ENCODE assay signal across 8 cellular contexts in the genomic region with DNA sequence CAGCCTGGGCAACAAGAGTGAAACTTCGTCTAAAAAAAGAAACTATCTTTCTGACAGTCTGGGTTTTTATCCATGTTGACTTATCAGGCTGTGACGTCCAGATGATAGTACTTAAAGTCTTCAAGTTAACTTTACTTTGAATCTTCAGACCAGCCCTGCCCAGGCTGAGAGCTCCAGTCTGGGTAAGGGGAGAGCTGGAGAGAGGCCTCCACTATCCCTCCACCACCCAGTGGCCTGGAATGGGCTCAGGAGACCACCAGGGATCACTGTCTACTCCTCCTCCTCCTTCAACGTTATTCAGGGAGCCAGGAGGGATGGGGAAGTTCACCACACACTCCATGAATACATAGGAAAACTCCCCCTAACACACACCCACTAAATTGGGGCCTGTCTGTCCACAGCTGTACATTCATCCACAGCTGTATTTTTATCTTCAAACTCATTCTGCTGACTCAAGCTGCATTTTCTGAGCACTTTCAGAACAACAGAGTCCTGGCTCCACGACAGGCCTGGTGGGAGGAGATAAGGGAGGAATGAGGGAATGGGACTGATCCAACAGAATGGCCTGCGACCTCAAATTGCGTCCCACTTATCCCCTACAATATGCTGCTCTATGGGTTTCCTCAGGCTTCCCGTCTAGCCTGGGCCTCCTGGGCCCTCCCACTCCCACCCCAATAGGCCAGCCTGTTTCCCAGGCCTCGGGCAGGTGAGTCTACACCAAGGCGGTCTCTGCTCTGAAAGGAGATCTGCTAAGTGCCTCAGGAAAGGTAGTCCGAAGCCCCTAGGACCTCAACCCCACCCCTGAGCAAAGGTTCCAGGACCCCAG. TPM values are rescaled to one million over a fixed set of nuclear protein-coding genes. Genes with fewer than 3 reads are reported as not detected.
DNase-seq lines count a peak whose midpoint lies in the region; ATAC-seq and TF ChIP-seq lines count a peak whose summit lies in the region.

No MANE protein-coding gene starts in this region.

- no peaks in the 10 kb centered on the region for H3K9me3 ChIP-seq in HCT116 (ENCODE audit: control insufficient read depth in 1 of 2, insufficient read depth in 1 of 2, low read depth in 1 of 2, low read length in 2 of 2)
- no peaks in the 10 kb centered on the region for H3K9me3 ChIP-seq in parathyroid adenoma (ENCODE audit: control insufficient read depth, low read length)

- H4K20me1 ChIP-seq in HCT116 (ENCODE audit: insufficient read depth): no peaks in the 10 kb centered on the region

- CTCF ChIA-PET in HCT116 (lab: Charles Lee): interaction anchor here (1.0 to 2.4 kb wide), 4 partner anchors 9 to 33 kb away, joined by 4 to 12 read pairs (median 6); no protein-coding TSS in a partner anchor
- CTCF ChIA-PET in WTC11 (lab: Charles Lee): interaction anchor here (1.5 to 19.0 kb wide), 3 partner anchors 19 to 86 kb away, joined by 5 to 307 read pairs (median 12); no protein-coding TSS in a partner anchor
- CTCF ChIA-PET in activated CD4-positive, alpha-beta T cell treated with anti-CD3 and anti-CD28 coated beads for 36 hours (lab: Charles Lee): interaction anchor here (0.9 to 5.2 kb wide), 7 partner anchors 19 to 324 kb away, joined by 3 to 47 read pairs (median 4); no protein-coding TSS in a partner anchor

- no peak for TF ChIP-seq POLR2A in HCT116 (IDR thresholded peaks at IDR 0.05; ENCODE audit: borderline replicate concordance, extremely low read depth, insufficient read depth, insufficient read length)

- H3K4me2 ChIP-seq in HCT116 (ENCODE audit: low read length): peak overlapping the region; percentile 96
- H3K4me2 ChIP-seq in parathyroid adenoma (ENCODE audit: low read length): peak overlapping the region; percentile 69

- H3K4me1 ChIP-seq in HCT116 (ENCODE audit: control insufficient read depth in 1 of 2, insufficient read depth in 2 of 2, low read length in 2 of 2) (peaks cover 16 to 28% of the 10 kb centered on the region in 2 experiments), parathyroid adenoma (no peaks in the 10 kb centered on the region)

- TF ChIP-seq RAD21 in HCT116 (IDR thresholded peaks at IDR 0.05; ENCODE audit: low read depth): no peak

- peak overlapping the region; percentile 77 for H3K4me3 Mint-ChIP-seq in WTC11
- H3K4me3 Mint-ChIP-seq in activated CD4-positive, alpha-beta T cell treated with anti-CD3 and anti-CD28 coated beads for 36 hours: no peak overlapping the region

- BruUV-seq in HCT116 (replicated peaks; lab: Mats Ljungman, UMichigan): no TSS peak

- H3K4me3 ChIP-seq in HCT116 (replicated peaks in 1 of 2; ENCODE audit: low read depth in 1 of 2, low read length in 2 of 2): peak overlapping the region; percentile 64 to 78
- no peak overlapping the region for H3K4me3 ChIP-seq in parathyroid adenoma (ENCODE audit: low read depth, low read length)

- H3K9me2 ChIP-seq in HCT116 (ENCODE audit: insufficient read depth): no peaks in the 10 kb centered on the region

- H3K9me3 Mint-ChIP-seq in WTC11: no peaks in the 10 kb centered on the region
- H3K9me3 Mint-ChIP-seq in activated CD4-positive, alpha-beta T cell treated with anti-CD3 and anti-CD28 coated beads for 36 hours (ENCODE audit: low read depth): no peaks in the 10 kb centered on the region

- no peaks in the 10 kb centered on the region for H3K36me3 Mint-ChIP-seq in WTC11
- no peaks in the 10 kb centered on the region for H3K36me3 Mint-ChIP-seq in activated CD4-positive, alpha-beta T cell treated with anti-CD3 and anti-CD28 coated beads for 36 hours (ENCODE audit: low read depth)

- H3K27me3 Mint-ChIP-seq in WTC11 (ENCODE audit: low read depth): peaks cover 7% of the 10 kb centered on the region
- H3K27me3 Mint-ChIP-seq in activated CD4-positive, alpha-beta T cell treated with anti-CD3 and anti-CD28 coated beads for 36 hours: peaks cover 17% of the 10 kb centered on the region

- H3K4me1 Mint-ChIP-seq in WTC11: peaks cover 53% of the 10 kb centered on the region
- peaks cover 8% of the 10 kb centered on the region for H3K4me1 Mint-ChIP-seq in activated CD4-positive, alpha-beta T cell treated with anti-CD3 and anti-CD28 coated beads for 36 hours

- POLR2A ChIA-PET in HCT116 (lab: Charles Lee): no interaction called here
- POLR2A ChIA-PET in WTC11 (lab: Charles Lee): interaction anchor here (0.7 kb wide), 1 partner anchor 164 kb away, joined by 3 read pairs; no protein-coding TSS in a partner anchor
- POLR2A ChIA-PET in activated CD4-positive, alpha-beta T cell treated with anti-CD3 and anti-CD28 coated beads for 36 hours (lab: Charles Lee): interaction anchor here (0.7 kb wide), 1 partner anchor 71 kb away, joined by 3 read pairs; no protein-coding TSS in a partner anchor

- RAD21 ChIA-PET in HCT116 (lab: Charles Lee; ENCODE audit: low non-redundant PET in 1 of 2, low total read pairs in 2 of 2, uncharacterized antibody in 2 of 2, unreplicated experiment in 2 of 2): interaction anchor here in 1 of 2 experiments (0.5 kb wide), 1 partner anchor 24 kb away, joined by 3 read pairs; no protein-coding TSS in a partner anchor

- intact Hi-C loops in HCT116 (cut with micrococcal nuclease): no loop called here
- intact Hi-C loops in left cardiac atrium (cut with DNase I): no loop called here
- intact Hi-C loops in activated CD4-positive, alpha-beta T cell treated with anti-CD3 and anti-CD28 coated beads for 36 hours (cut with DNase I, micrococcal nuclease): no loop called here

- peak overlapping the region; percentile 72 for H3K9ac ChIP-seq in HCT116 (ENCODE audit: low read length)
- H3K9ac ChIP-seq in parathyroid adenoma: no peak overlapping the region

- DNase-seq in HCT116 (ENCODE audit: low read depth, low spot score) (no peak), WTC11 (ENCODE audit: low spot score) (no peak), left cardiac atrium (peak; percentile 39), NCI-H1694 (lab: John Stamatoyannopoulos, UW) (no peak)
- DNase-seq in activated CD4-positive, alpha-beta T cell treated with anti-CD3 and anti-CD28 coated beads for 36 hours: no peak

- H2AFZ ChIP-seq in HCT116 (ENCODE audit: low read depth, low read length, poor library complexity, severe bottlenecking) (no peak overlapping the region), parathyroid adenoma (no peak overlapping the region)

- no peak for TF ChIP-seq CTCF in HCT116 (IDR thresholded peaks at IDR 0.05 in 2 of 3, conservative IDR thresholded peaks at IDR 0.05 in 1 of 3; ENCODE audit: borderline replicate concordance in 1 of 3, insufficient read depth in 1 of 3, low read depth in 2 of 3, low read length in 2 of 3)
- no peak for TF ChIP-seq CTCF in WTC11 (IDR thresholded peaks at IDR 0.05)
- no peak for TF ChIP-seq CTCF in parathyroid adenoma (IDR thresholded peaks at IDR 0.05)

- H3K79me2 ChIP-seq in HCT116 (ENCODE audit: insufficient read depth, low read length): peaks cover 13% of the 10 kb centered on the region; the same call in 1 of the 2 replicates
- no peaks in the 10 kb centered on the region for H3K79me2 ChIP-seq in parathyroid adenoma

- H3K36me3 ChIP-seq in HCT116 (ENCODE audit: control insufficient read depth in 1 of 2, insufficient read depth in 2 of 2, low read length in 2 of 2) (no peaks in the 10 kb centered on the region), parathyroid adenoma (ENCODE audit: control insufficient read depth, insufficient read depth, low read length) (no peaks in the 10 kb centered on the region)

- ATAC-seq in HCT116 (no peak), WTC11 (peak; percentile 35), left cardiac atrium (peak; percentile 52 to 69), HG02970 (IDR thresholded peaks at IDR 0.05; ENCODE audit: low FRiP score, unreplicated experiment) (no peak), HG02623 (IDR thresholded peaks at IDR 0.05; ENCODE audit: unreplicated experiment) (no peak)
- ATAC-seq in activated CD4-positive, alpha-beta T cell treated with anti-CD3 and anti-CD28 coated beads for 36 hours: no peak

- H3K27ac ChIP-seq in HCT116 (ENCODE audit: low read depth, low read length) (peak overlapping the region; percentile 86; the same call in 1 of the 2 replicates), parathyroid adenoma (no peak overlapping the region)

- H3K27me3 ChIP-seq in HCT116 (ENCODE audit: insufficient read depth, low read length) (no peaks in the 10 kb centered on the region), parathyroid adenoma (ENCODE audit: control insufficient read depth, insufficient read depth, low read length) (no peaks in the 10 kb centered on the region)

- H3K27ac Mint-ChIP-seq in WTC11: no peak overlapping the region
- no peak overlapping the region for H3K27ac Mint-ChIP-seq in activated CD4-positive, alpha-beta T cell treated with anti-CD3 and anti-CD28 coated beads for 36 hours

TF ChIP-seq in HCT116, 20 proteins besides CTCF, POLR2A, EP300 and RAD21 (continues in another document):
- no peak for TF ChIP-seq POLR2AphosphoS5 (IDR thresholded peaks at IDR 0.05; ENCODE audit: low read depth, low read length)
- no peak for TF ChIP-seq YY1 (IDR thresholded peaks at IDR 0.05; ENCODE audit: extremely low read depth, insufficient replicate concordance, low read depth, low read length)
- TF ChIP-seq EGR1 (IDR thresholded peaks at IDR 0.05; ENCODE audit: low read depth): no peak

TF ChIP-seq in WTC11, 78 proteins besides CTCF, POLR2A, EP300 and RAD21 (continues in another document):
- no peak for TF ChIP-seq JUN (CRISPR knock-in tag; IDR thresholded peaks at IDR 0.05)
- no peak for TF ChIP-seq NFYB (CRISPR knock-in tag; conservative IDR thresholded peaks at IDR 0.05; ENCODE audit: low read depth)
- TF ChIP-seq, protein P1, sequence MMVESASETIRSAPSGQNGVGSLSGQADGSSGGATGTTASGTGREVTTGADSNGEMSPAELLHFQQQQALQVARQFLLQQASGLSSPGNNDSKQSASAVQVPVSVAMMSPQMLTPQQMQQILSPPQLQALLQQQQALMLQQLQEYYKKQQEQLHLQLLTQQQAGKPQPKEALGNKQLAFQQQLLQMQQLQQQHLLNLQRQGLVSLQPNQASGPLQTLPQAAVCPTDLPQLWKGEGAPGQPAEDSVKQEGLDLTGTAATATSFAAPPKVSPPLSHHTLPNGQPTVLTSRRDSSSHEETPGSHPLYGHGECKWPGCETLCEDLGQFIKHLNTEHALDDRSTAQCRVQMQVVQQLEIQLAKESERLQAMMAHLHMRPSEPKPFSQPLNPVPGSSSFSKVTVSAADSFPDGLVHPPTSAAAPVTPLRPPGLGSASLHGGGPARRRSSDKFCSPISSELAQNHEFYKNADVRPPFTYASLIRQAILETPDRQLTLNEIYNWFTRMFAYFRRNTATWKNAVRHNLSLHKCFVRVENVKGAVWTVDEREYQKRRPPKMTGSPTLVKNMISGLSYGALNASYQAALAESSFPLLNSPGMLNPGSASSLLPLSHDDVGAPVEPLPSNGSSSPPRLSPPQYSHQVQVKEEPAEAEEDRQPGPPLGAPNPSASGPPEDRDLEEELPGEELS (CRISPR knock-in tag; IDR thresholded peaks at IDR 0.05): no peak

RNA-seq across cellular contexts. Expression of a gene that starts 1.8 kb away (rescaled TPM):
- total RNA-seq in HCT116 (2021; ENCODE audit: unreplicated experiment) (12.3 TPM), WTC11 (2021) (14.8 to 15.2 TPM (median 15.0 TPM) in 3 replicates), left cardiac atrium (1 to 10 TPM; 1.3 to 3.3 TPM)
- polyA plus RNA-seq in HCT116 (2012): 11.4 and 12.6 TPM in 2 replicates
- total RNA-seq in activated CD4-positive, alpha-beta T cell treated with anti-CD3 and anti-CD28 coated beads for 36 hours: under 1 TPM; 0.32 to 0.53 TPM

RNA-seq across cellular contexts. Expression of a gene that starts 46.7 kb away (rescaled TPM):
- total RNA-seq in HCT116 (2021; ENCODE audit: unreplicated experiment) (46.2 TPM), WTC11 (2021) (34.4 to 39.0 TPM (median 37.5 TPM) in 3 replicates), left cardiac atrium (10 to 100 TPM; 36.3 to 39.1 TPM)
- polyA plus RNA-seq in HCT116 (2012): 5.9 and 6.4 TPM in 2 replicates
- total RNA-seq in activated CD4-positive, alpha-beta T cell treated with anti-CD3 and anti-CD28 coated beads for 36 hours: 10 to 100 TPM; 54.0 to 57.4 TPM

Comparison
In these comparisons a context has a peak if more than half of its experiments do, and no peak if none do; other contexts are left out.
1. ATAC-seq: peak in WTC11 (single experiment) and left cardiac atrium (2 of 2); none in HCT116 (single experiment), HG02970 (single experiment), HG02623 (single experiment) and activated CD4-positive, alpha-beta T cell treated with anti-CD3 and anti-CD28 coated beads for 36 hours (single experiment).